1 cellular context compared by ENCODE assay signal in the genomic region with DNA sequence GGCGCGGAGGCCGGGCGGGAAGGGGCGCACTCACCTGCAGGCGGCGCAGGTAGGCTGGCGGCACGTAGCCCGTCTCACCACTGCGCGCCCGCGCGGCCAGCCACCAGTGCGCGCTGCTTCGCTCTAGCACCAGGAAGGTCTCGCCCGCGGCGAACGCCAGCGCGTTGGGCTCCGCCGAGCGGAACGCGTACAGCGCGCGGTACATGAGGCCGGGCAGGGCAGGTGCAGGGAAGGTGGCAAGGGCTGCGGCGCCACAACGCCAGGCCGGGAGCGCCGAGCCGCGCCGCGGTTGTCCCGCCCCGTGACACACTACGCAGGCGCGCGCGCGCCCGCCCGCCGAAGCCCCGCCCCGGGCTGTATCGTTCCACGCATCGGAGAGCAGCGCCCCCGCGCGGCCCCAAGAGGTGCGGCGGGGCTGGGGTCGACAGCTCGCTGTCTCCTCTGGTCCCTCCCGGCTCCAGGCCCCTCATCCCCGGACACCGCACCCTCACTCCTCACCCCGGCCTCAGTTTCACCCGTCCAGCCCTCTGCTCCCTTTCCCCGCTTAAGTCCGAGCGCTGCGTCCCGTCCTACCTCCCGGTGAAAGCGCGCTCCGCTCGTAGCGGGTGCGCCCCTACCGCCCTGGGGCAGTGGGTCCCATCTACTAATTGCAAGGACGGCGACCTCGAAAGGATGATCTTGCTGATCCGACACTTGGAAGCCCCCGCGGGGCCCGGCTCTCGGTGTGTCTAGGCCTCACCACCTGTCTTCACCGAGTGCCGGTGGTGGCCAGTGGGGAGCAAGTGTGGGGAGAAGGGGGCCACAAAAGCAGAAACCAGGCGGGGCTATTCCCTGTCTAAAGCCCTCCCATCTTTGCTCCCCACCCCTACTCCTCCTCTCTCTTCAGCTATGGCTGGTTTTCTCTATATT.
TF ChIP-seq lines count a peak whose summit lies in the region.

NCKIPSD (minus strand) TSS at position 313 of the 909 bp plus-strand sequence; CDS start at position 205, 108 bp downstream.

TF ChIP-seq in HepG2, 621 proteins besides CTCF, POLR2A, EP300 and RAD21 (continued from another document and continues in another):
- peak; percentile 83 for TF ChIP-seq SP4 (CRISPR knock-in tag; IDR thresholded peaks at IDR 0.05)
- peak; percentile 32; the same call in 1 of the 2 replicates for TF ChIP-seq GATAD2A (CRISPR knock-in tag; IDR thresholded peaks at IDR 0.05)
- TF ChIP-seq ZMYM3 (CRISPR knock-in tag; IDR thresholded peaks at IDR 0.05): no peak
- peak; percentile 96 for TF ChIP-seq ZBTB7A (CRISPR knock-in tag; IDR thresholded peaks at IDR 0.05)
- no peak for TF ChIP-seq MAZ (IDR thresholded peaks at IDR 0.05; ENCODE audit: borderline replicate concordance, low read depth, low read length)
- peak; percentile 72; the same call in 1 of the 2 replicates for TF ChIP-seq MAZ (CRISPR knock-in tag; IDR thresholded peaks at IDR 0.05; ENCODE audit: low read depth)
- no peak for TF ChIP-seq ATF4 (CRISPR knock-in tag; IDR thresholded peaks at IDR 0.05)
- TF ChIP-seq RORA (CRISPR knock-in tag; IDR thresholded peaks at IDR 0.05): no peak
- no peak for TF ChIP-seq SOX6 (IDR thresholded peaks at IDR 0.05)
- peak; percentile 25; the same call in 1 of the 2 replicates for TF ChIP-seq SOX6 (CRISPR knock-in tag; IDR thresholded peaks at IDR 0.05)
- TF ChIP-seq, protein P1, sequence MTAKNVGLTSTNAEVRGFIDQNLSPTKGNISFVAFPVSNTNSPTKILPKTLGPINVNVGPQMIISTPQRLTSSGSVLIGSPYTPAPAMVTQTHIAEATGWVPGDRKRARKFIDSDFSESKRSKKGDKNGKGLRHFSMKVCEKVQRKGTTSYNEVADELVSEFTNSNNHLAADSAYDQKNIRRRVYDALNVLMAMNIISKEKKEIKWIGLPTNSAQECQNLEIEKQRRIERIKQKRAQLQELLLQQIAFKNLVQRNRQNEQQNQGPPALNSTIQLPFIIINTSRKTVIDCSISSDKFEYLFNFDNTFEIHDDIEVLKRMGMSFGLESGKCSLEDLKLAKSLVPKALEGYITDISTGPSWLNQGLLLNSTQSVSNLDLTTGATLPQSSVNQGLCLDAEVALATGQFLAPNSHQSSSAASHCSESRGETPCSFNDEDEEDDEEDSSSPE (CRISPR knock-in tag; IDR thresholded peaks at IDR 0.05): peak; percentile 87
- TF ChIP-seq NFKBIZ (CRISPR knock-in tag; IDR thresholded peaks at IDR 0.05): peak; percentile 61; the same call in 1 of the 2 replicates
- no peak for TF ChIP-seq FOXO4 (CRISPR knock-in tag; conservative IDR thresholded peaks at IDR 0.05)
- TF ChIP-seq TCF7 (IDR thresholded peaks at IDR 0.05; ENCODE audit: low read depth): no peak
- peak; percentile 75; the same call in 1 of the 2 replicates for TF ChIP-seq ZNF333 (CRISPR knock-in tag; IDR thresholded peaks at IDR 0.05; ENCODE audit: borderline replicate concordance)
- TF ChIP-seq ZNF34 (CRISPR knock-in tag; IDR thresholded peaks at IDR 0.05; ENCODE audit: borderline replicate concordance): no peak; the same call in 1 of the 2 replicates
- no peak for TF ChIP-seq U2AF2 (IDR thresholded peaks at IDR 0.05; ENCODE audit: low read depth, low read length)
- TF ChIP-seq EZH2 (conservative IDR thresholded peaks at IDR 0.05; ENCODE audit: low read depth, low read length): no peak
- no peak for TF ChIP-seq ZUFSP (CRISPR knock-in tag; IDR thresholded peaks at IDR 0.05; ENCODE audit: borderline replicate concordance)
- no peak for TF ChIP-seq ZFP36L1 (CRISPR knock-in tag; IDR thresholded peaks at IDR 0.05)
- TF ChIP-seq ZNF337 (CRISPR knock-in tag; IDR thresholded peaks at IDR 0.05; ENCODE audit: borderline replicate concordance, low read depth): no peak
- no peak; the same call in 1 of the 2 replicates for TF ChIP-seq MYPOP (CRISPR knock-in tag; IDR thresholded peaks at IDR 0.05)
- TF ChIP-seq, protein P2, sequence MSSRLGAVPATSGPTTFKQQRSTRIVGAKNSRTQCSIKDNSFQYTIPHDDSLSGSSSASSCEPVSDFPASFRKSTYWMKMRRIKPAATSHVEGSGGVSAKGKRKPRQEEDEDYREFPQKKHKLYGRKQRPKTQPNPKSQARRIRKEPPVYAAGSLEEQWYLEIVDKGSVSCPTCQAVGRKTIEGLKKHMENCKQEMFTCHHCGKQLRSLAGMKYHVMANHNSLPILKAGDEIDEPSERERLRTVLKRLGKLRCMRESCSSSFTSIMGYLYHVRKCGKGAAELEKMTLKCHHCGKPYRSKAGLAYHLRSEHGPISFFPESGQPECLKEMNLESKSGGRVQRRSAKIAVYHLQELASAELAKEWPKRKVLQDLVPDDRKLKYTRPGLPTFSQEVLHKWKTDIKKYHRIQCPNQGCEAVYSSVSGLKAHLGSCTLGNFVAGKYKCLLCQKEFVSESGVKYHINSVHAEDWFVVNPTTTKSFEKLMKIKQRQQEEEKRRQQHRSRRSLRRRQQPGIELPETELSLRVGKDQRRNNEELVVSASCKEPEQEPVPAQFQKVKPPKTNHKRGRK (CRISPR knock-in tag; IDR thresholded peaks at IDR 0.05): 0 out of 2 replicates have a peak, but pooled peaks have one; percentile 38
- TF ChIP-seq PHB2 (IDR thresholded peaks at IDR 0.05; ENCODE audit: partially characterized antibody): no peak
- TF ChIP-seq ZBTB49 (CRISPR knock-in tag; IDR thresholded peaks at IDR 0.05; ENCODE audit: borderline replicate concordance): no peak
- no peak for TF ChIP-seq ZNF354B (CRISPR knock-in tag; IDR thresholded peaks at IDR 0.05)
- TF ChIP-seq ZNF460 (CRISPR knock-in tag; IDR thresholded peaks at IDR 0.05; ENCODE audit: borderline replicate concordance): no peak
- no peak; the same call in 1 of the 2 replicates for TF ChIP-seq IKZF5 (CRISPR knock-in tag; IDR thresholded peaks at IDR 0.05)
- peak; percentile 58; the same call in 1 of the 2 replicates for TF ChIP-seq ZGPAT (CRISPR knock-in tag; IDR thresholded peaks at IDR 0.05)
- TF ChIP-seq RBFOX2 (IDR thresholded peaks at IDR 0.05; ENCODE audit: low read depth, low read length): peak; percentile 93
- no peak for TF ChIP-seq MNT (IDR thresholded peaks at IDR 0.05)
- peak; percentile 37 for TF ChIP-seq PATZ1 (CRISPR knock-in tag; IDR thresholded peaks at IDR 0.05)
- TF ChIP-seq NFE2L2 (IDR thresholded peaks at IDR 0.05; ENCODE audit: low read length): no peak
- TF ChIP-seq ZNF709 (CRISPR knock-in tag; IDR thresholded peaks at IDR 0.05): peak; percentile 67
- no peak; the same call in 1 of the 2 replicates for TF ChIP-seq ZNF263 (CRISPR knock-in tag; IDR thresholded peaks at IDR 0.05)
- TF ChIP-seq GZF1 (CRISPR knock-in tag; IDR thresholded peaks at IDR 0.05): 0 out of 2 replicates have a peak, but pooled peaks have one; percentile 36
